Comparison of ENCODE assay signal across 8 cellular contexts in the genomic region with DNA sequence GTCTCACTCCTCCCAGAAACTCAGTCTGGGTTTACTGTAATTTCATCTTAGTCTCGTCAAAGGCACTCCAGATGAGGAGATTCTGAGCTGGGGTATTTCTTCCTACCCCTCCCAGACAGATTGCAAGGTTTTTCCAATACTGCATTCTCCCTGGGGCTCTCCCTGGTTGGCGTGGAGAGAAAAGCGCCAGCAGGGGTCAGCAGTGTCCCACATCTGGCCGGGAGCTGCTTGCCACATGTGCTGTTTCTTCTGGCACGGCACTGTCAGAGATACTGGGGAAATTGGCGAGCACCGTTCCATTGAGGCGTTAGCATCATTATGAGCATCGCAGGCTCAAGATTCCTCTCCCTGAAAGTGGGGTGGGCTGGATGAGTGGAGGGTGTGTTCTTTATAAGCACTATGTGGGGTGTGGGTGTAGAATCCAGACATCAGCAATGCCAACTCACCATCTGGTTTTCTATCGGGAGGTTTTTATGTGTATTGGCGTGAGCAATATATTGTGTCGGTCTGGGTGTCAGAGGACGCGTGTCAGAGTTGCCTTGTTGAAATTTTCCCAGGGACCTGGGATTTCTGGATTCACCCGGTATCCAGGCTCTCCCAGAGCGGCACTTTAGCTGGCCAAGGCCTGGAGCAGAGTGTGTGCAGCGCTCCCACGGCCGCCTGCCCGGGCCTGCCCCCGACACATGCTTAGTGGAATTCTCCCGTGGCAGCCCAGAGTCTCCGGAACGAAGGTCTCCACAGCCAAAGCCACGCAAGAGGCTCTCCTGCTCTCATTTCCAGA. TPM values are rescaled to one million over a fixed set of nuclear protein-coding genes. Genes with fewer than 3 reads are reported as not detected.
A peak's percentile ranks its signal among the peaks of the same experiment; 100 is the strongest.
DNase-seq lines count a peak whose midpoint lies in the region; ATAC-seq and TF ChIP-seq lines count a peak whose summit lies in the region.

No MANE protein-coding gene starts in this region.

- H3K36me3 ChIP-seq in MM.1S (replicated peaks; ENCODE audit: insufficient read depth, low read length) = no peaks in the 10 kb centered on the region
- H3K36me3 ChIP-seq in SJSA1 = no peaks in the 10 kb centered on the region
- H3K36me3 ChIP-seq in left lung = no peaks in the 10 kb centered on the region

- H3K79me2 ChIP-seq in MM.1S (ENCODE audit: low read length) = no peaks in the 10 kb centered on the region

- H3K4me3 Mint-ChIP-seq in chondrocyte (ENCODE audit: unreplicated experiment) = no peak overlapping the region

- H3F3A ChIP-seq in MM.1S (ENCODE audit: insufficient read depth, low read length) = no peaks in the 10 kb centered on the region

- no peak overlapping the region for H3K9ac ChIP-seq in MM.1S (ENCODE audit: low read length)

- H3K27ac ChIP-seq in MM.1S (ENCODE audit: low read length) = no peak overlapping the region
- no peak overlapping the region for H3K27ac ChIP-seq in SJSA1
- peak overlapping the region in 1 of 2 donors; percentile 65 for H3K27ac ChIP-seq in left lung

- H3K27me3 ChIP-seq in MM.1S (replicated peaks; ENCODE audit: insufficient read depth, low read length) = no peaks in the 10 kb centered on the region
- H3K27me3 ChIP-seq in SJSA1 (replicated peaks) = no peaks in the 10 kb centered on the region
- H3K27me3 ChIP-seq in left lung = no peaks in the 10 kb centered on the region

- peak; percentile 52 for DNase-seq in GF-D8 (lab: John Stamatoyannopoulos, UW)
- peak; percentile 56 for DNase-seq in MM.1S
- peak; percentile 71 to 81 for DNase-seq in SJSA1 (ENCODE audit: low read depth in 1 of 2, low spot score in 2 of 2)
- no peak for DNase-seq in chondrocyte (ENCODE audit: low spot score)
- peak; percentile 80 to 84 for DNase-seq in left lung
- DNase-seq in stimulated activated CD8-positive, alpha-beta memory T cell treated with anti-CD3 and anti-CD28 coated beads, Interleukin-4, amount 100 ng/mL, for 48 hours = peak; percentile 75
- DNase-seq in SW480 (ENCODE audit: low spot score) = no peak

- H3K36me3 Mint-ChIP-seq in chondrocyte (ENCODE audit: low read depth) = no peaks in the 10 kb centered on the region

- H4K20me1 ChIP-seq in MM.1S (ENCODE audit: insufficient read depth, low read length) = no peaks in the 10 kb centered on the region

- H2AFZ ChIP-seq in MM.1S (ENCODE audit: low read length) = no peak overlapping the region

- no peaks in the 10 kb centered on the region for H3K9me3 ChIP-seq in MM.1S (replicated peaks; ENCODE audit: insufficient read depth, low read length)
- H3K9me3 ChIP-seq in SJSA1 (replicated peaks) = no peaks in the 10 kb centered on the region
- no peaks in the 10 kb centered on the region for H3K9me3 ChIP-seq in left lung

- intact Hi-C loops in left lung (cut with DNase I) = no loop called here

- H3K27me3 Mint-ChIP-seq in chondrocyte (ENCODE audit: low read depth) = no peaks in the 10 kb centered on the region

- ATAC-seq in left lung = peak; percentile 91
- no peak for ATAC-seq in HG02571 (IDR thresholded peaks at IDR 0.05; ENCODE audit: unreplicated experiment)

- H3K27ac Mint-ChIP-seq in chondrocyte (ENCODE audit: unreplicated experiment) = peak overlapping the region; percentile 93

- TF ChIP-seq CTCF in MM.1S (IDR thresholded peaks at IDR 0.05; ENCODE audit: low read length) = peak; percentile 90
- TF ChIP-seq CTCF in chondrocyte (IDR thresholded peaks at IDR 0.05) = peak; percentile 98
- TF ChIP-seq CTCF in left lung (IDR thresholded peaks at IDR 0.05) = peak; percentile 69 to 82

- H3K4me3 ChIP-seq in MM.1S (ENCODE audit: low read length) (no peak overlapping the region), SJSA1 (no peak overlapping the region), left lung (no peak overlapping the region)

- no peaks in the 10 kb centered on the region for H3K9me3 Mint-ChIP-seq in chondrocyte (ENCODE audit: low read depth)

- H3K9me2 ChIP-seq in MM.1S (replicated peaks; ENCODE audit: insufficient read depth, low read length) = no peaks in the 10 kb centered on the region

- H3K4me1 ChIP-seq in MM.1S (ENCODE audit: low read length) = no peaks in the 10 kb centered on the region
- H3K4me1 ChIP-seq in SJSA1 (replicated peaks) = peaks cover 8% of the 10 kb centered on the region
- H3K4me1 ChIP-seq in left lung = peaks cover 13 to 14% of the 10 kb centered on the region in 2 donors

- peaks cover 55% of the 10 kb centered on the region for H3K4me1 Mint-ChIP-seq in chondrocyte (ENCODE audit: low read depth)

- H3K4me2 ChIP-seq in MM.1S (ENCODE audit: low read depth, low read length) = no peak overlapping the region

RNA-seq across cellular contexts. Expression of a gene that starts 8.0 kb away (rescaled TPM):
- total RNA-seq in SJSA1 (2014; rRNA removed; shearing (Covaris generic)) = 12.7 and 15.5 TPM in 2 replicates
- total RNA-seq in chondrocyte (201 to 294 TPM (median 211 TPM) in 3 replicates), left lung (10 to 100 TPM; 37.9 to 41.5 TPM)

RNA-seq across cellular contexts. Expression of a gene that starts 24.0 kb away (rescaled TPM):
- total RNA-seq in SJSA1 (2014; rRNA removed; shearing (Covaris generic)) = 1,173 and 1,377 TPM in 2 replicates
- total RNA-seq in chondrocyte = 1.3 to 7.1 TPM (median 5.9 TPM) in 3 replicates
- total RNA-seq in left lung = 100 to 1,000 TPM; 216 to 235 TPM

Comparison
In these comparisons a context has a peak if more than half of its experiments do, and no peak if none do; other contexts are left out.
1. DNase-seq: peak in GF-D8 (single experiment), MM.1S (single experiment), SJSA1 (2 of 2), left lung (2 of 2) and stimulated activated CD8-positive, alpha-beta memory T cell treated with anti-CD3 and anti-CD28 coated beads, Interleukin-4, amount 100 ng/mL, for 48 hours (single experiment); none in chondrocyte (single experiment) and SW480 (single experiment).
2. RNA of a gene that starts 24.0 kb away (total RNA-seq): 1,173 to 1,377 TPM in SJSA1 and 216 to 235 TPM in left lung; 1.3 to 7.1 TPM in chondrocyte; every median in the first group is over 10 times any median in the second.
3. Peak in every context shown above with its lines, with median percentiles within 50 percentile points of each other: CTCF ChIP-seq.